Comparison of ENCODE assay signal across 1 cellular context in the genomic region with DNA sequence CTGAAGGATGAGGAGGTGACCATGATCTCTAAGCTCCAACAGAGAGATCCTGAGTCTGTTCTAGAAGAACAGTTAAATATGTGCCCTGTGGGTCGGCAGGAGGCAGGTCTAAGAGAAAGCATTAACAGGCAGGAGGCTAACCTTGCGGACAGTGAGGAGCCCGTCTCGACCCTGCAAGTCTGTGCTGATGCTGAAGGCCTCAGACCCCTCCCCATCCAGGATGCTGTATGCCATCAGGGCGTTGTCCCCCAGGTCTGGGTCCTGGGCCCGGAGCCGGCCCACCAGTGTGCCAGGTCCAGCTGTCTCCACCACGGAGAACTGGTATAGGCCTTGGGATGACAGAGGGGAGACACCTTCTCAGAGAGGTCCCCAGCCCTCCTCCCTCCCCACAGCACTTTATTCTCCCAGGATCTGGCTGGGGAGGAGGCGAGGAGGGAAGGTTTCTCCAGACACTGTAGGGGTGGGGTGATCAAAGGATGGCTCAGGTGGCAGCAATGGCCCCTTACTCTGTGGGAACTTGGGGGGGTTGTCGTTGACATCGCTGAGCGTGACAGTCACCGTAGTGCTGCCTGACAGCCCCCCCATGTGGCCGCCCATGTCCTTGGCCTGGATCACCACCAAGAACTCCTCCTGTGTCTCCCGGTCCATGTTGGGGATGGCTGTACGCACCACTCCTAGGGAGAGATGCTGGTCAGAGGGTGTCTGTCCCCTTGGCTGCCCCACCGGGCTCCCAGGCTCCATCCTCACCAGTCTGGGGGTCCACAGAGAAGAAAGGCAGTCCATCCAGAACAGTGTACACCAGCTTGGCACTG.
TF ChIP-seq lines count a peak whose summit lies in the region.

No MANE protein-coding gene starts in this region.

TF ChIP-seq in WTC11, 78 proteins besides CTCF, POLR2A, EP300 and RAD21 (continued from another document):
- TF ChIP-seq, protein P1, sequence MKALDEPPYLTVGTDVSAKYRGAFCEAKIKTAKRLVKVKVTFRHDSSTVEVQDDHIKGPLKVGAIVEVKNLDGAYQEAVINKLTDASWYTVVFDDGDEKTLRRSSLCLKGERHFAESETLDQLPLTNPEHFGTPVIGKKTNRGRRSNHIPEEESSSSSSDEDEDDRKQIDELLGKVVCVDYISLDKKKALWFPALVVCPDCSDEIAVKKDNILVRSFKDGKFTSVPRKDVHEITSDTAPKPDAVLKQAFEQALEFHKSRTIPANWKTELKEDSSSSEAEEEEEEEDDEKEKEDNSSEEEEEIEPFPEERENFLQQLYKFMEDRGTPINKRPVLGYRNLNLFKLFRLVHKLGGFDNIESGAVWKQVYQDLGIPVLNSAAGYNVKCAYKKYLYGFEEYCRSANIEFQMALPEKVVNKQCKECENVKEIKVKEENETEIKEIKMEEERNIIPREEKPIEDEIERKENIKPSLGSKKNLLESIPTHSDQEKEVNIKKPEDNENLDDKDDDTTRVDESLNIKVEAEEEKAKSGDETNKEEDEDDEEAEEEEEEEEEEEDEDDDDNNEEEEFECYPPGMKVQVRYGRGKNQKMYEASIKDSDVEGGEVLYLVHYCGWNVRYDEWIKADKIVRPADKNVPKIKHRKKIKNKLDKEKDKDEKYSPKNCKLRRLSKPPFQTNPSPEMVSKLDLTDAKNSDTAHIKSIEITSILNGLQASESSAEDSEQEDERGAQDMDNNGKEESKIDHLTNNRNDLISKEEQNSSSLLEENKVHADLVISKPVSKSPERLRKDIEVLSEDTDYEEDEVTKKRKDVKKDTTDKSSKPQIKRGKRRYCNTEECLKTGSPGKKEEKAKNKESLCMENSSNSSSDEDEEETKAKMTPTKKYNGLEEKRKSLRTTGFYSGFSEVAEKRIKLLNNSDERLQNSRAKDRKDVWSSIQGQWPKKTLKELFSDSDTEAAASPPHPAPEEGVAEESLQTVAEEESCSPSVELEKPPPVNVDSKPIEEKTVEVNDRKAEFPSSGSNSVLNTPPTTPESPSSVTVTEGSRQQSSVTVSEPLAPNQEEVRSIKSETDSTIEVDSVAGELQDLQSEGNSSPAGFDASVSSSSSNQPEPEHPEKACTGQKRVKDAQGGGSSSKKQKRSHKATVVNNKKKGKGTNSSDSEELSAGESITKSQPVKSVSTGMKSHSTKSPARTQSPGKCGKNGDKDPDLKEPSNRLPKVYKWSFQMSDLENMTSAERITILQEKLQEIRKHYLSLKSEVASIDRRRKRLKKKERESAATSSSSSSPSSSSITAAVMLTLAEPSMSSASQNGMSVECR (CRISPR knock-in tag; IDR thresholded peaks at IDR 0.05; ENCODE audit: borderline replicate concordance) = no peak
- TF ChIP-seq ELF4 (CRISPR knock-in tag; IDR thresholded peaks at IDR 0.05; ENCODE audit: low read depth) = no peak
- TF ChIP-seq HMGA2 (CRISPR knock-in tag; IDR thresholded peaks at IDR 0.05) = no peak
- TF ChIP-seq, protein P2, sequence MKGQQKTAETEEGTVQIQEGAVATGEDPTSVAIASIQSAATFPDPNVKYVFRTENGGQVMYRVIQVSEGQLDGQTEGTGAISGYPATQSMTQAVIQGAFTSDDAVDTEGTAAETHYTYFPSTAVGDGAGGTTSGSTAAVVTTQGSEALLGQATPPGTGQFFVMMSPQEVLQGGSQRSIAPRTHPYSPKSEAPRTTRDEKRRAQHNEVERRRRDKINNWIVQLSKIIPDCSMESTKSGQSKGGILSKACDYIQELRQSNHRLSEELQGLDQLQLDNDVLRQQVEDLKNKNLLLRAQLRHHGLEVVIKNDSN (CRISPR knock-in tag; IDR thresholded peaks at IDR 0.05) = no peak
